ENCODE assay signal across 19 cellular contexts in genomic region chr6:16623029-16623653, GRCh38.
A peak's percentile ranks its signal among the peaks of the same experiment; 100 is the strongest.
DNase-seq lines count a peak whose midpoint lies in the region; ATAC-seq, FAIRE-seq and TF ChIP-seq lines count a peak whose summit lies in the region.
"Had no signal": no experiment of that assay in that cellular context is flagged by ENCODE, and none has a peak within 500 bp of the region (broad histone marks: within the 10 kb centered on the region; RNA-seq: fewer than 3 reads in every experiment).

No MANE protein-coding gene starts in this region.

- intact Hi-C loops in pancreas (cut with DNase I), result no loop called here

- H3K27me3 ChIP-seq in pancreas, result no peaks in the 10 kb centered on the region
- H3K27me3 ChIP-seq: BLaER1 had no signal

- H3K9me3 ChIP-seq in HEK293 (ENCODE audit: control insufficient read depth, insufficient read depth, low read depth, low read length) (no peaks in the 10 kb centered on the region), pancreas (no peaks in the 10 kb centered on the region)
- H3K9me3 ChIP-seq: BLaER1 had no signal

- H3K27me3 Mint-ChIP-seq in activated naive CD8-positive, alpha-beta T cell treated with anti-CD3 and anti-CD28 coated beads, Interleukin-2, amount 50 U/mL, for 24 hours, result no peaks in the 10 kb centered on the region
- H3K27me3 Mint-ChIP-seq in osteocyte (ENCODE audit: unreplicated experiment), result no peaks in the 10 kb centered on the region

- no peak for DNase-seq in activated naive CD8-positive, alpha-beta T cell treated with anti-CD3 and anti-CD28 coated beads, Interleukin-2, amount 50 U/mL, for 24 hours
- peak; percentile 35 for DNase-seq in fibroblast of gingiva (ENCODE audit: low read depth)
- DNase-seq in osteocyte (ENCODE audit: extremely low spot score, unreplicated experiment), result no peak
- no peak for DNase-seq in pancreas
- DNase-seq in caudate nucleus (lab: John Stamatoyannopoulos, UW), result no peak
- DNase-seq in stimulated activated CD4-positive, alpha-beta T cell treated with anti-CD3 and anti-CD28 coated beads, Interleukin-4, amount 100 ng/mL, for 24 hours, result no peak
- no peak for DNase-seq in NCI-H526 treated with DMSO at 0.1 percent for 48 hours (lab: John Stamatoyannopoulos, UW)
- DNase-seq: activated CD4-positive, alpha-beta T cell treated with anti-CD3 and anti-CD28 coated beads, Interleukin-2, amount 50 U/mL, for 48 hours; amniotic stem cell; DMS79; MM.1S; NCI-H1930; NCI-H524 treated with DMSO at 0.1 percent for 48 hours; right cardiac atrium; stimulated activated CD4-positive, alpha-beta T cell treated with anti-CD3 and anti-CD28 coated beads, Interleukin-2, amount 100 ng/mL, for 48 hours had no signal

- no peaks in the 10 kb centered on the region for H3K36me3 ChIP-seq in HEK293 (ENCODE audit: control insufficient read depth in 2 of 2, insufficient read depth in 1 of 2, low read length in 2 of 2)
- no peaks in the 10 kb centered on the region for H3K36me3 ChIP-seq in pancreas
- H3K36me3 ChIP-seq: BLaER1 had no signal

- H3K4me3 ChIP-seq in HEK293 (ENCODE audit: low read depth, low read length), result no peak overlapping the region
- no peak overlapping the region for H3K4me3 ChIP-seq in pancreas
- H3K4me3 ChIP-seq: BLaER1 had no signal

- ATAC-seq in activated naive CD8-positive, alpha-beta T cell treated with anti-CD3 and anti-CD28 coated beads, Interleukin-2, amount 50 U/mL, for 24 hours, result no peak
- ATAC-seq in pancreas, result no peak
- ATAC-seq: right cardiac atrium had no signal

- H3K4me1 ChIP-seq in HEK293 (ENCODE audit: control insufficient read depth, insufficient read depth, low read length) (peaks cover 13% of the 10 kb centered on the region), pancreas (no peaks in the 10 kb centered on the region)

- H3K36me3 Mint-ChIP-seq in activated naive CD8-positive, alpha-beta T cell treated with anti-CD3 and anti-CD28 coated beads, Interleukin-2, amount 50 U/mL, for 24 hours (ENCODE audit: low read depth), result peaks cover 8% of the 10 kb centered on the region
- H3K36me3 Mint-ChIP-seq in osteocyte (ENCODE audit: unreplicated experiment), result peaks cover 3% of the 10 kb centered on the region

- peaks cover 3% of the 10 kb centered on the region for H3K9me3 Mint-ChIP-seq in activated naive CD8-positive, alpha-beta T cell treated with anti-CD3 and anti-CD28 coated beads, Interleukin-2, amount 50 U/mL, for 24 hours
- no peaks in the 10 kb centered on the region for H3K9me3 Mint-ChIP-seq in osteocyte (ENCODE audit: unreplicated experiment)
- H3K9me3 Mint-ChIP-seq: activated T-helper 1 cell treated with anti-CD3 and anti-CD28 coated beads, Interleukin-12 subunit alpha, Interleukin-12 subunit beta, Interleukin-2, Interleukin-4 antibody, amounts not matched to agents 30 ng/mL and 10 ng/mL and 1 ng/mL, durations not matched to agents 14 hours and 24 hours and 36 hours had no signal

- H3K27ac ChIP-seq in HEK293 (ENCODE audit: extremely low read depth, low read depth, low read length) (no peak overlapping the region), pancreas (no peak overlapping the region), caudate nucleus (ENCODE audit: low read depth, low read length) (no peak overlapping the region)
- H3K27ac ChIP-seq: BLaER1 had no signal

- H3K27ac Mint-ChIP-seq in activated naive CD8-positive, alpha-beta T cell treated with anti-CD3 and anti-CD28 coated beads, Interleukin-2, amount 50 U/mL, for 24 hours, result peak overlapping the region; percentile 2
- peak overlapping the region; percentile 82 for H3K27ac Mint-ChIP-seq in osteocyte (ENCODE audit: unreplicated experiment)

- CTCF ChIA-PET in HEK293 (lab: Yijun Ruan, JAX), result interaction anchor here (1.3 kb wide), 1 partner anchor 68 kb away, joined by 3 read pairs; no protein-coding TSS in a partner anchor

- H3K4me3 Mint-ChIP-seq in activated naive CD8-positive, alpha-beta T cell treated with anti-CD3 and anti-CD28 coated beads, Interleukin-2, amount 50 U/mL, for 24 hours, result no peak overlapping the region
- H3K4me3 Mint-ChIP-seq in osteocyte (ENCODE audit: unreplicated experiment), result no peak overlapping the region
- H3K4me3 Mint-ChIP-seq: activated T-helper 1 cell treated with anti-CD3 and anti-CD28 coated beads, Interleukin-12 subunit alpha, Interleukin-12 subunit beta, Interleukin-2, Interleukin-4 antibody, amounts not matched to agents 30 ng/mL and 10 ng/mL and 1 ng/mL, durations not matched to agents 14 hours and 24 hours and 36 hours had no signal

- POLR2A ChIA-PET in HEK293 (lab: Yijun Ruan, JAX), result no interaction called here

- TF ChIP-seq CTCF in HEK293 (tag by site-specific recombination; IDR thresholded peaks at IDR 0.05), result no peak
- no peak for TF ChIP-seq CTCF in osteocyte (IDR thresholded peaks at IDR 0.05)
- no peak for TF ChIP-seq CTCF in pancreas (IDR thresholded peaks at IDR 0.05)

- peaks cover 38% of the 10 kb centered on the region for H3K4me1 Mint-ChIP-seq in activated naive CD8-positive, alpha-beta T cell treated with anti-CD3 and anti-CD28 coated beads, Interleukin-2, amount 50 U/mL, for 24 hours
- H3K4me1 Mint-ChIP-seq in osteocyte (ENCODE audit: unreplicated experiment), result peaks cover 47% of the 10 kb centered on the region

- 89% methylated on average over 3 of the region's 3 CpGs for WGBS in pancreas, 2 donors

- FAIRE-seq in pancreas (lab: Jason Lieb, UNC), result no peak
- FAIRE-seq: RCC 7860 had no signal

TF ChIP-seq in HEK293, 187 proteins besides CTCF, POLR2A, EP300 and RAD21:
- TF ChIP-seq ZBTB8A (tag by site-specific recombination; IDR thresholded peaks at IDR 0.05) (peak; percentile 13; the same call in 1 of the 2 replicates), ZNF664 (tag by site-specific recombination; IDR thresholded peaks at IDR 0.05) (0 out of 2 replicates have a peak, but pooled peaks have one; percentile 8), ZNF830 (tag by site-specific recombination; IDR thresholded peaks at IDR 0.05; ENCODE audit: low read depth) (no peak)
